8 cellular contexts compared by ENCODE assay signal in genomic region chr11:62338218-62338617, GRCh38. TPM values are rescaled to one million over a fixed set of nuclear protein-coding genes. Genes with fewer than 3 reads are reported as not detected.
A peak's percentile ranks its signal among the peaks of the same experiment; 100 is the strongest.
DNase-seq lines count a peak whose midpoint lies in the region; ATAC-seq and TF ChIP-seq lines count a peak whose summit lies in the region.

No MANE protein-coding gene starts in this region.

- no peak for TF ChIP-seq CTCF in right atrium auricular region (IDR thresholded peaks at IDR 0.05)
- TF ChIP-seq CTCF in breast epithelium (IDR thresholded peaks at IDR 0.05), result no peak

- no peak for ATAC-seq in Right ventricle myocardium inferior
- no peak for ATAC-seq in HG03135 (IDR thresholded peaks at IDR 0.05; ENCODE audit: unreplicated experiment)

- intact Hi-C loops in Right ventricle myocardium inferior (cut with DNase I), result loop anchor here (5.0 kb wide), 1 partner anchor 39 kb away; no protein-coding TSS in a partner anchor
- intact Hi-C loops in breast epithelium (cut with DNase I; ENCODE audit: low total_unique reads), result no loop called here

- H3K27me3 ChIP-seq in right atrium auricular region (no peaks in the 10 kb centered on the region), breast epithelium (peaks cover 0 to 4% of the 10 kb centered on the region in 2 donors), mucosa of rectum (ENCODE audit: control insufficient read depth in 2 of 2, insufficient read depth in 2 of 2, low read length in 2 of 2) (no peaks in the 10 kb centered on the region)

- no peak for DNase-seq in right atrium auricular region (ENCODE audit: low spot score)
- DNase-seq in Right ventricle myocardium inferior (ENCODE audit: missing footprints), result no peak
- DNase-seq in breast epithelium (ENCODE audit: low spot score in 2 of 2), result no peak
- DNase-seq in SHP77 (lab: John Stamatoyannopoulos, UW), result no peak
- DNase-seq in 8988T, result no peak
- DNase-seq in GF-D8 (lab: John Stamatoyannopoulos, UW), result no peak

- no peak overlapping the region for H3K27ac ChIP-seq in right atrium auricular region
- H3K27ac ChIP-seq in breast epithelium, result peak overlapping the region; percentile 59 to 76
- no peak overlapping the region for H3K27ac ChIP-seq in mucosa of rectum (ENCODE audit: low read depth in 2 of 2, low read length in 2 of 2)

- H3K4me3 ChIP-seq in right atrium auricular region (peak overlapping the region; percentile 72), breast epithelium (peak overlapping the region; percentile 71 to 84 (median 72)), mucosa of rectum (ENCODE audit: low read length in 2 of 2) (peak overlapping the region; percentile 81 to 91)

- H3K36me3 ChIP-seq in right atrium auricular region (no peaks in the 10 kb centered on the region), breast epithelium (no peaks in the 10 kb centered on the region), mucosa of rectum (ENCODE audit: control insufficient read depth in 2 of 2, insufficient read depth in 2 of 2, low read length in 2 of 2) (peaks cover 0 to 1% of the 10 kb centered on the region in 2 donors)

- H3K4me1 ChIP-seq in right atrium auricular region (peaks cover 0 to 19% of the 10 kb centered on the region in 2 donors), breast epithelium (no peaks in the 10 kb centered on the region), mucosa of rectum (ENCODE audit: control insufficient read depth in 2 of 2, insufficient read depth in 2 of 2, low read length in 2 of 2) (peaks cover 3 to 9% of the 10 kb centered on the region in 2 donors)

- peak overlapping the region in 1 of 2 donors; percentile 80 for H3K9ac ChIP-seq in mucosa of rectum (ENCODE audit: low read depth in 1 of 2, low read length in 2 of 2)

- H3K9me3 ChIP-seq in right atrium auricular region, result no peaks in the 10 kb centered on the region
- H3K9me3 ChIP-seq in breast epithelium, result no peaks in the 10 kb centered on the region
- H3K9me3 ChIP-seq in mucosa of rectum (ENCODE audit: control insufficient read depth in 2 of 2, low read length in 2 of 2), result no peaks in the 10 kb centered on the region

- no peak for TF ChIP-seq POLR2A in breast epithelium (IDR thresholded peaks at IDR 0.05)

RNA-seq across cellular contexts. Expression of gene ASRGL1, which starts 1.0 kb away (rescaled TPM):
- total RNA-seq in right atrium auricular region (1 to 10 TPM in 1 of 2 donors, under 1 TPM in 1; 0.74 to 7.0 TPM), Right ventricle myocardium inferior (4.7 TPM), breast epithelium (10 to 100 TPM in 2 of 3 donors, 1 to 10 TPM in 1; 6.7 to 22.0 (median 16.4) TPM)

RNA-seq across cellular contexts. Expression of gene SCGB1D4, which starts 39.3 kb away (rescaled TPM):
- total RNA-seq in right atrium auricular region (not detected), Right ventricle myocardium inferior (not detected), breast epithelium (not detected)

Comparison
In these comparisons a context has a peak if more than half of its experiments do, and no peak if none do; other contexts are left out.
1. H3K27ac ChIP-seq: peak in breast epithelium (2 of 2); none in right atrium auricular region (0 of 2) and mucosa of rectum (0 of 2).
2. Peak in every context shown above with its lines, with median percentiles within 50 percentile points of each other: H3K4me3 ChIP-seq.